8 cellular contexts compared by ENCODE assay signal in the genomic region with DNA sequence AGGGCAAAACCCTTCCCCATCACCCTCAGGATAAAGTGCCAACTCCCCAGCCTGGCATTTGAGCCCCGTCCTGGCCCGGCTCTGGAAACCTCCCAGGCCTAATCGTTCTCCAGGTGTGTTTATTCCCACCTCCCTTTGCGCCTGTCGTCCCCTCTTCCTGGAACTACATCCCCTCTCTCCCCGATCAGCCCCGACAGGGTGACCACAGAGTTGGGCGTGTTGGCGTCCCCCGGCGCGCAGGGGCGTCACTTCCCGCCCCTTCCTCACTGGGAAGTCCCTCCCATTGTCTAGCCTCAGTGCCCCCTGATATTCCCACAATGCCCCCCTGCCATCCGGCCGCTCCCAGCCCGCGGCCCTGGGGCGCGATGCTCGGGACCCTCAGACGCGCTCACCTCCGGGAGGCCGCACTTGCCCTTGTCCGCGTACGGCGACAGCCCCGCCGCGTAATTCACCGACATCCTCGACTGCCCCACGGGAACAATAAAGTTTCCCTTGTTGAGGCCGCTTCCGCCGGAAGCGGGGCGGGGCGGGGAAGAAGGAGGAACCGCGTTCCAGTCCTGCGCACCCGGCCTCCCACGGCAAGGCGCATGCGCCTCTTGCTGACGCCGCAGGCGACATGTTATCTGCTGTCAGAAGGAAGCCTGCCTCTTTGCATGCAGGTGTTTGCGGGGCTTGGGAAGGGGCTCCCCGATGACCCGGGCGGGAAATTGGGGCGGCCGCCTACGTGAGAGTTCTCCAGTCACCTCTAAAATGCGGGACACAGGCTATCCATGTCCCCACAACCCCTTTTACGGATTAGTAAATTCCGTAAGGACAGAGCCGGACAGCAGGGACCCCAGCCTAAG. TPM values are rescaled to one million over a fixed set of nuclear protein-coding genes. Genes with fewer than 3 reads are reported as not detected.
DNase-seq lines count a peak whose midpoint lies in the region; ATAC-seq and TF ChIP-seq lines count a peak whose summit lies in the region.

Gene ANKRD24 (plus strand): TSS at position 608 of the 845 bp plus-strand sequence. CDS start 3,737 bp downstream, outside the sequence.
Gene SIRT6 (minus strand): TSS at position 482 of the 845 bp plus-strand sequence. CDS start 24 bp downstream, at position 458.

- ATAC-seq in GM21786 (IDR thresholded peaks at IDR 0.05; ENCODE audit: unreplicated experiment), result peak; percentile 59
- ATAC-seq in RWPE2 (ENCODE audit: low read depth), result peak; percentile 64
- ATAC-seq in natural killer cell, result peak; percentile 95 to 96 (median 95)
- peak; percentile 86 to 91 for ATAC-seq in stimulated activated naive B cell treated with anti-CD40 and anti-IgM and Interleukin-4, amounts not matched to agents 10 μg/mL and 1 μg/mL and 100 μg/mL, for 72 hours (replicated peaks)

- H3K4me3 ChIP-seq in RWPE2 (ENCODE audit: severe bottlenecking), result peak within 1 kb of the TSS; percentile 89

- TF ChIP-seq CTCF in RWPE2 (IDR thresholded peaks at IDR 0.05; ENCODE audit: poor library complexity, severe bottlenecking) (no peak), natural killer cell (IDR thresholded peaks at IDR 0.05) (no peak)

- peak within 1 kb of the TSS; percentile 98 for H3K4me3 Mint-ChIP-seq in natural killer cell
- H3K4me3 Mint-ChIP-seq in stimulated activated naive B cell treated with anti-CD40 and anti-IgM and Interleukin-4, amounts not matched to agents 10 μg/mL and 1 μg/mL and 100 μg/mL, for 72 hours, result peak within 1 kb of the TSS; percentile 93 to 99

- H3K36me3 Mint-ChIP-seq in natural killer cell, result no peaks in the 10 kb centered on the region
- H3K36me3 Mint-ChIP-seq in stimulated activated naive B cell treated with anti-CD40 and anti-IgM and Interleukin-4, amounts not matched to agents 10 μg/mL and 1 μg/mL and 100 μg/mL, for 72 hours, result peaks cover 18 to 34% of the 10 kb centered on the region in 2 donors

- H3K27ac ChIP-seq in RWPE2 (ENCODE audit: poor library complexity, severe bottlenecking), result peak within 1 kb of the TSS; percentile 52

- H3K27me3 ChIP-seq in RWPE2 (ENCODE audit: insufficient read depth, poor library complexity, severe bottlenecking), result no peaks in the 10 kb centered on the region

- H3K4me1 Mint-ChIP-seq in natural killer cell, result peaks cover 22 to 43% of the 10 kb centered on the region in 2 donors
- peaks cover 28 to 70% of the 10 kb centered on the region in 2 donors for H3K4me1 Mint-ChIP-seq in stimulated activated naive B cell treated with anti-CD40 and anti-IgM and Interleukin-4, amounts not matched to agents 10 μg/mL and 1 μg/mL and 100 μg/mL, for 72 hours

- DNase-seq in DMS153 treated with DMSO at 0.1 percent for 48 hours (lab: John Stamatoyannopoulos, UW; ENCODE audit: unreplicated experiment) (peak; percentile 85), LHCN-M2 (ENCODE audit: low read depth) (peak; percentile 89), RWPE2 (ENCODE audit: low spot score) (peak; percentile 90), fibroblast of peridontal ligament (ENCODE audit: extremely low read depth) (peak; percentile 91), natural killer cell (peak; percentile 93)
- peak; percentile 95 for DNase-seq in activated T-helper 9 cell treated with anti-CD3 and anti-CD28 coated beads, Interleukin-2, amount 50 U/mL, for 16 hours (ENCODE audit: low read depth)
- peak; percentile 96 for DNase-seq in stimulated activated naive B cell treated with anti-CD40 and anti-IgM and Interleukin-4, amounts not matched to agents 10 μg/mL and 1 μg/mL and 100 μg/mL, for 72 hours

- H3K4me1 ChIP-seq in RWPE2 (ENCODE audit: insufficient read depth, poor library complexity, severe bottlenecking), result peaks cover 4% of the 10 kb centered on the region

- peak within 1 kb of the TSS; percentile 95 to 99 for H3K27ac Mint-ChIP-seq in natural killer cell
- peak within 1 kb of the TSS; percentile 99 for H3K27ac Mint-ChIP-seq in stimulated activated naive B cell treated with anti-CD40 and anti-IgM and Interleukin-4, amounts not matched to agents 10 μg/mL and 1 μg/mL and 100 μg/mL, for 72 hours

- H3K36me3 ChIP-seq in RWPE2 (ENCODE audit: low read depth), result peaks cover 8% of the 10 kb centered on the region

- no peaks in the 10 kb centered on the region for H3K9me3 ChIP-seq in RWPE2 (ENCODE audit: severe bottlenecking)

- no peaks in the 10 kb centered on the region for H3K9me3 Mint-ChIP-seq in natural killer cell
- H3K9me3 Mint-ChIP-seq in stimulated activated naive B cell treated with anti-CD40 and anti-IgM and Interleukin-4, amounts not matched to agents 10 μg/mL and 1 μg/mL and 100 μg/mL, for 72 hours, result no peaks in the 10 kb centered on the region

- intact Hi-C loops in natural killer cell (cut with micrococcal nuclease), result no loop called here

- peaks cover 0 to 4% of the 10 kb centered on the region in 2 donors for H3K27me3 Mint-ChIP-seq in natural killer cell (ENCODE audit: low read depth in 2 of 2)
- H3K27me3 Mint-ChIP-seq in stimulated activated naive B cell treated with anti-CD40 and anti-IgM and Interleukin-4, amounts not matched to agents 10 μg/mL and 1 μg/mL and 100 μg/mL, for 72 hours, result peaks cover 0 to 6% of the 10 kb centered on the region in 2 donors

RNA-seq across cellular contexts. Expression of gene ANKRD24, which starts in this region (rescaled TPM):
- 0.13 and 0.17 TPM in 2 replicates for total RNA-seq in LHCN-M2 (2014; rRNA removed)
- polyA plus RNA-seq in LHCN-M2 (2012), result 0.06 TPM
- 1 to 10 TPM in 1 of 3 donors, under 1 TPM in 2; 0.65 to 2.2 (median 0.71) TPM for total RNA-seq in natural killer cell

RNA-seq across cellular contexts. Expression of gene SIRT6, which starts in this region (rescaled TPM):
- total RNA-seq in LHCN-M2 (2014; rRNA removed), result 17.0 and 31.1 TPM in 2 replicates
- 18.8 TPM for polyA plus RNA-seq in LHCN-M2 (2012)
- total RNA-seq in natural killer cell, result 10 to 100 TPM; 29.5 to 37.4 (median 30.5) TPM

Comparison
In these comparisons a context has a peak if more than half of its experiments do, and no peak if none do; other contexts are left out.
1. Peak in every context shown above with its lines: DNase-seq, ATAC-seq, H3K4me3 ChIP-seq and H3K27ac ChIP-seq.